In genomic region chr11:64132388-64132771, GRCh38 we compare ENCODE assay signal across 21 cellular contexts. TPM values are rescaled to one million over a fixed set of nuclear protein-coding genes. Genes with fewer than 3 reads are reported as not detected.
A peak's percentile ranks its signal among the peaks of the same experiment; 100 is the strongest.
DNase-seq lines count a peak whose midpoint lies in the region; ATAC-seq and TF ChIP-seq lines count a peak whose summit lies in the region.
"Had no signal": no experiment of that assay in that cellular context is flagged by ENCODE, and none has a peak within 500 bp of the region (broad histone marks: within the 10 kb centered on the region; RNA-seq: fewer than 3 reads in every experiment).

No MANE protein-coding gene starts in this region.

- no peak for ATAC-seq in activated T-cell treated with anti-CD3 and anti-CD28 coated beads, Interleukin-2, amount 50 U/mL, for 72 hours (replicated peaks in 1 of 2)
- ATAC-seq: foreskin keratinocyte had no signal

- no peak for TF ChIP-seq CTCF in neural progenitor cell (IDR thresholded peaks at IDR 0.05)
- no peak for TF ChIP-seq CTCF in suprapubic skin (IDR thresholded peaks at IDR 0.05)

- no peak overlapping the region for H2AFZ ChIP-seq in neural progenitor cell (replicated peaks)
- H2AFZ ChIP-seq: parathyroid adenoma had no signal

- DNase-seq in NCI-H2171 treated with DMSO at 0.1 percent for 48 hours (lab: John Stamatoyannopoulos, UW) (peak; percentile 53), NCI-H2171 (lab: John Stamatoyannopoulos, UW) (no peak), NCI-H1694 (lab: John Stamatoyannopoulos, UW) (peak; percentile 79), NT2/D1 (ENCODE audit: low read depth, low spot score) (no peak), neural progenitor cell (ENCODE audit: low spot score) (no peak), ACHN (no peak), suprapubic skin (ENCODE audit: low spot score in 2 of 2) (no peak)
- DNase-seq in activated T-cell treated with anti-CD3 and anti-CD28 coated beads, Interleukin-2, amount 50 U/mL, for 72 hours: no peak
- DNase-seq: 8988T; activated CD4-positive, alpha-beta T cell treated with anti-CD3 and anti-CD28 coated beads, Interleukin-2, amount 10 ng/mL, durations not matched to agents 24 days and 14 days; activated effector memory CD4-positive, alpha-beta T cell treated with Interleukin-2 at 50 U/mL for 16 hours; foreskin keratinocyte; hippocampal formation; islet precursor cell; naive B cell; NCI-H1930; NK-92 treated with Interleukin-12 subunit alpha and Interleukin-12 subunit beta, amount 100 ng/mL, for 24 hours; stomach; SW 1271 had no signal

- WGBS in suprapubic skin: 78% methylated on average over 9 of the region's 10 CpGs

- no peaks in the 10 kb centered on the region for H3K36me3 Mint-ChIP-seq in neural progenitor cell
- no peaks in the 10 kb centered on the region for H3K36me3 Mint-ChIP-seq in activated T-cell treated with anti-CD3 and anti-CD28 coated beads, Interleukin-2, amount 50 U/mL, for 72 hours (ENCODE audit: insufficient read depth in 2 of 2)
- H3K36me3 Mint-ChIP-seq: memory B cell, naive B cell had no signal

- H3K4me3 ChIP-seq in NT2/D1 (ENCODE audit: insufficient read length, low read depth) (no peak overlapping the region), neural progenitor cell (no peak overlapping the region), suprapubic skin (no peak overlapping the region)
- H3K4me3 ChIP-seq: stomach had no signal

- H3K27ac Mint-ChIP-seq in neural progenitor cell: no peak overlapping the region
- no peak overlapping the region for H3K27ac Mint-ChIP-seq in activated T-cell treated with anti-CD3 and anti-CD28 coated beads, Interleukin-2, amount 50 U/mL, for 72 hours
- H3K27ac Mint-ChIP-seq: activated CD4-positive, alpha-beta T cell treated with anti-CD3 and anti-CD28 coated beads, Interleukin-2, amount 10 ng/mL, durations not matched to agents 24 days and 14 days; memory B cell; naive B cell had no signal

- peak overlapping the region; percentile 54 for H3K4me2 ChIP-seq in neural progenitor cell

- H3K27ac ChIP-seq in neural progenitor cell: no peak overlapping the region
- H3K27ac ChIP-seq in suprapubic skin: no peak overlapping the region
- H3K27ac ChIP-seq: foreskin keratinocyte, parathyroid adenoma, stomach had no signal

- H3K4me1 ChIP-seq in NT2/D1 (ENCODE audit: insufficient read depth, insufficient read length) (peaks cover 44% of the 10 kb centered on the region), neural progenitor cell (peaks cover 33% of the 10 kb centered on the region), suprapubic skin (peaks cover 4% of the 10 kb centered on the region)
- H3K4me1 ChIP-seq: foreskin keratinocyte, parathyroid adenoma had no signal

- H3K9me3 ChIP-seq in NT2/D1 (ENCODE audit: insufficient read depth, low read length) (no peaks in the 10 kb centered on the region), neural progenitor cell (ENCODE audit: low read depth) (no peaks in the 10 kb centered on the region), suprapubic skin (no peaks in the 10 kb centered on the region)
- H3K9me3 ChIP-seq: stomach had no signal

- H3K27me3 ChIP-seq in NT2/D1 (ENCODE audit: insufficient read depth, insufficient read length) (peaks cover 27% of the 10 kb centered on the region), neural progenitor cell (no peaks in the 10 kb centered on the region), suprapubic skin (no peaks in the 10 kb centered on the region)
- H3K27me3 ChIP-seq: stomach had no signal

- peak overlapping the region; percentile 34 for H3K9ac ChIP-seq in NT2/D1 (ENCODE audit: insufficient read length, low read depth)
- no peak overlapping the region for H3K9ac ChIP-seq in neural progenitor cell
- H3K9ac ChIP-seq: parathyroid adenoma had no signal

- no peaks in the 10 kb centered on the region for H3K79me2 ChIP-seq in neural progenitor cell (ENCODE audit: low read depth)
- H3K79me2 ChIP-seq: parathyroid adenoma had no signal

- peak overlapping the region; percentile 59 for H3K4me3 Mint-ChIP-seq in neural progenitor cell
- H3K4me3 Mint-ChIP-seq in activated T-cell treated with anti-CD3 and anti-CD28 coated beads, Interleukin-2, amount 50 U/mL, for 72 hours: no peak overlapping the region
- H3K4me3 Mint-ChIP-seq: activated CD4-positive, alpha-beta T cell treated with anti-CD3 and anti-CD28 coated beads, Interleukin-2, amount 10 ng/mL, durations not matched to agents 24 days and 14 days; memory B cell; naive B cell had no signal

- in situ Hi-C loops in ACHN (cut with HindIII; ENCODE audit: low pct_ligation_motif_present, low pct_unique_long_range_greater_than_20kb, low sequenced_read_pairs): no loop called here

- peaks cover 51% of the 10 kb centered on the region for H3K4me1 Mint-ChIP-seq in neural progenitor cell
- no peaks in the 10 kb centered on the region for H3K4me1 Mint-ChIP-seq in activated T-cell treated with anti-CD3 and anti-CD28 coated beads, Interleukin-2, amount 50 U/mL, for 72 hours (ENCODE audit: low read depth)
- H3K4me1 Mint-ChIP-seq: activated CD4-positive, alpha-beta T cell treated with anti-CD3 and anti-CD28 coated beads, Interleukin-2, amount 10 ng/mL, durations not matched to agents 24 days and 14 days; memory B cell had no signal

- H4K20me1 ChIP-seq in neural progenitor cell (ENCODE audit: low read depth): peaks cover 33% of the 10 kb centered on the region

- H3F3A ChIP-seq in neural progenitor cell (ENCODE audit: low read depth): peaks cover 25% of the 10 kb centered on the region

- TF ChIP-seq EP300 in suprapubic skin (IDR thresholded peaks at IDR 0.05): no peak

- H3K9me3 Mint-ChIP-seq in neural progenitor cell: no peaks in the 10 kb centered on the region
- H3K9me3 Mint-ChIP-seq in activated T-cell treated with anti-CD3 and anti-CD28 coated beads, Interleukin-2, amount 50 U/mL, for 72 hours: no peaks in the 10 kb centered on the region
- H3K9me3 Mint-ChIP-seq: activated CD4-positive, alpha-beta T cell treated with anti-CD3 and anti-CD28 coated beads, Interleukin-2, amount 10 ng/mL, durations not matched to agents 24 days and 14 days; memory B cell; naive B cell had no signal

- no peaks in the 10 kb centered on the region for H3K36me3 ChIP-seq in NT2/D1 (ENCODE audit: insufficient read depth, insufficient read length, low read length)
- H3K36me3 ChIP-seq in neural progenitor cell: no peaks in the 10 kb centered on the region
- no peaks in the 10 kb centered on the region for H3K36me3 ChIP-seq in suprapubic skin
- H3K36me3 ChIP-seq: stomach had no signal

- TF ChIP-seq POLR2A in suprapubic skin (IDR thresholded peaks at IDR 0.05): no peak

- H3K27me3 Mint-ChIP-seq in neural progenitor cell (ENCODE audit: insufficient read depth, low read depth): peaks cover 15% of the 10 kb centered on the region
- no peaks in the 10 kb centered on the region for H3K27me3 Mint-ChIP-seq in activated T-cell treated with anti-CD3 and anti-CD28 coated beads, Interleukin-2, amount 50 U/mL, for 72 hours (ENCODE audit: low read depth)
- H3K27me3 Mint-ChIP-seq: activated CD4-positive, alpha-beta T cell treated with anti-CD3 and anti-CD28 coated beads, Interleukin-2, amount 10 ng/mL, durations not matched to agents 24 days and 14 days had no signal

RNA-seq across cellular contexts. Expression of gene MACROD1, which starts 33.5 kb away (rescaled TPM):
- total RNA-seq in neural progenitor cell (ENCODE audit: low replicate concordance): 11.9 and 27.8 TPM in 2 replicates
- total RNA-seq in activated T-cell treated with anti-CD3 and anti-CD28 coated beads, Interleukin-2, amount 50 U/mL, for 72 hours: 10 to 100 TPM; 17.4 to 18.4 TPM
- 10 to 100 TPM; 29.2 to 64.6 (median 46.2) TPM for total RNA-seq in suprapubic skin

RNA-seq across cellular contexts. Expression of gene STIP1, which starts 53.6 kb away (rescaled TPM):
- total RNA-seq in neural progenitor cell (ENCODE audit: low replicate concordance) (252 and 254 TPM in 2 replicates), suprapubic skin (10 to 100 TPM; 47.1 to 93.9 (median 87.4) TPM)
- 100 to 1,000 TPM; 246 to 256 TPM for total RNA-seq in activated T-cell treated with anti-CD3 and anti-CD28 coated beads, Interleukin-2, amount 50 U/mL, for 72 hours

Comparison
In these comparisons a context has a peak if more than half of its experiments do, and no peak if none do; other contexts are left out.
1. DNase-seq: peak in NCI-H2171 treated with DMSO at 0.1 percent for 48 hours (single experiment) and NCI-H1694 (single experiment); none in NCI-H2171 (single experiment), NT2/D1 (single experiment), neural progenitor cell (single experiment), activated T-cell treated with anti-CD3 and anti-CD28 coated beads, Interleukin-2, amount 50 U/mL, for 72 hours (0 of 2), ACHN (single experiment) and suprapubic skin (0 of 2).